9 cellular contexts compared by ENCODE assay signal in the genomic region with DNA sequence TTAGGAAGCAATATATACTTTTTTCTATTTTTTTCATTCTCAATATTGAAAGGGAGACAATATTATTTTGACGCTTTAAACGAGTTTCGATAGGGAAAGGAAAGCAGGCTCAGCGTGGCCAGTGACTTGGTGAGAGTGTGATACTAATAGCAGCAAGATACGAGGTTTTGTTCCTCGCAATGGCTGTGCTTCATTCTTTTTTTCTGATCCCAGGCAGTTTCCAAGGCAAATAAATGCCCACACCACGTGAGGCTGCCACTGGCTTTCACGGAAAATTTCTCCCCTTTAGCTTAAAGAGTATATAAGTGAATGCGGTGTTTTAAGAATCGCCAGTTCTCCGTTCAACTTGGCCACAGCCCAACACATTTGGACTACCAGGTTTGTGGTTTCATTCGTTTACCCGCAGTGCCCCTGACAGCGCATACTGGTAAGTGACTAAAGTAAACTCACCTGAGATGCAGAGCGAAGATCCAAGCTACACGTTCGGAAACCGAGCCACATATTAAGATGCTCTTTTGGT.
DNase-seq lines count a peak whose midpoint lies in the region; TF ChIP-seq lines count a peak whose summit lies in the region.
"Had no signal": no experiment of that assay in that cellular context is flagged by ENCODE, and none has a peak within 500 bp of the region (broad histone marks: within the 10 kb centered on the region; RNA-seq: fewer than 3 reads in every experiment).

No MANE protein-coding gene starts in this region.

- no peak for TF ChIP-seq POLR2A in adrenal gland (IDR thresholded peaks at IDR 0.05)
- TF ChIP-seq POLR2A in esophagus squamous epithelium (IDR thresholded peaks at IDR 0.05): no peak

- H3K9me3 ChIP-seq in HUES64 (ENCODE audit: insufficient read depth, low read depth, low read length): no peaks in the 10 kb centered on the region
- H3K9me3 ChIP-seq in mesenchymal stem cell (ENCODE audit: control insufficient read depth, low read length): no peaks in the 10 kb centered on the region
- H3K9me3 ChIP-seq in adrenal gland (replicated peaks in 1 of 3): no peaks in the 10 kb centered on the region
- H3K9me3 ChIP-seq in esophagus squamous epithelium: no peaks in the 10 kb centered on the region

- H3K27ac ChIP-seq in HUES64 (ENCODE audit: low read depth, low read length): no peak overlapping the region
- H3K27ac ChIP-seq in mesenchymal stem cell (ENCODE audit: low read length, poor library complexity, severe bottlenecking): no peak overlapping the region
- no peak overlapping the region for H3K27ac ChIP-seq in adrenal gland
- H3K27ac ChIP-seq in esophagus squamous epithelium: no peak overlapping the region

- H3K4me3 ChIP-seq in HUES64 (ENCODE audit: low read length) (peak overlapping the region; percentile 74), mesenchymal stem cell (ENCODE audit: insufficient read depth in 1 of 2, low read depth in 1 of 2, low read length in 2 of 2) (peak overlapping the region in 1 of 2 experiments; percentile 72), adrenal gland (no peak overlapping the region), esophagus squamous epithelium (peak overlapping the region in 2 of 4 donors; percentile 19 to 23)

- peak overlapping the region; percentile 49 for H3K4me2 ChIP-seq in mesenchymal stem cell (ENCODE audit: low read length, poor library complexity, severe bottlenecking)

- no peak overlapping the region for H4K8ac ChIP-seq in mesenchymal stem cell (ENCODE audit: low read length)

- no peak overlapping the region for H2BK120ac ChIP-seq in mesenchymal stem cell (ENCODE audit: low read depth, low read length)

- H3K18ac ChIP-seq in mesenchymal stem cell (ENCODE audit: low read depth in 1 of 2, low read length in 2 of 2): no peak overlapping the region

- no peak overlapping the region for H3K4ac ChIP-seq in mesenchymal stem cell (ENCODE audit: low read depth in 1 of 2, low read length in 2 of 2)

- no peak overlapping the region for H3K27ac Mint-ChIP-seq in activated naive CD8-positive, alpha-beta T cell treated with anti-CD3 and anti-CD28 coated beads for 36 hours

- H3K9ac ChIP-seq in HUES64 (ENCODE audit: low read depth, low read length) (no peak overlapping the region), mesenchymal stem cell (ENCODE audit: low read length) (peak overlapping the region; percentile 50)

- no peak overlapping the region for H2BK15ac ChIP-seq in mesenchymal stem cell (ENCODE audit: low read depth, poor library complexity, severe bottlenecking)

- H2BK12ac ChIP-seq in mesenchymal stem cell (ENCODE audit: low read length in 2 of 2): no peak overlapping the region

- H3K4me1 Mint-ChIP-seq in activated naive CD8-positive, alpha-beta T cell treated with anti-CD3 and anti-CD28 coated beads for 36 hours: peaks cover 46% of the 10 kb centered on the region

- 20% methylated on average over 18 of the region's 18 CpGs for WGBS in HUES64
- 13% methylated on average over 16 of the region's 18 CpGs for WGBS in mesenchymal stem cell
- 12 to 18% (median 15%) methylated on average over 18 of the region's 18 CpGs for WGBS in adrenal gland, 4 donors
- 12 to 13% methylated on average over 17 to 18 of the region's 18 CpGs for WGBS in esophagus squamous epithelium, 2 donors

- no peak overlapping the region for H2BK5ac ChIP-seq in mesenchymal stem cell (ENCODE audit: low read depth, low read length, poor library complexity, severe bottlenecking)

- H3K79me1 ChIP-seq in mesenchymal stem cell (replicated peaks; ENCODE audit: low read length, poor library complexity, severe bottlenecking): no peaks in the 10 kb centered on the region

- in situ Hi-C loops in Caki2 (cut with HindIII; ENCODE audit: low pct_unique_long_range_greater_than_20kb, low sequenced_read_pairs): no loop called here

- H2AK5ac ChIP-seq in mesenchymal stem cell (ENCODE audit: low read length, severe bottlenecking): no peak overlapping the region

- no peaks in the 10 kb centered on the region for H3K36me3 ChIP-seq in HUES64 (ENCODE audit: insufficient read depth, low read length)
- H3K36me3 ChIP-seq in mesenchymal stem cell (ENCODE audit: control insufficient read depth in 1 of 2, insufficient read depth in 2 of 2, low read depth in 1 of 2, low read length in 2 of 2): no peaks in the 10 kb centered on the region
- H3K36me3 ChIP-seq in adrenal gland (replicated peaks in 1 of 2): no peaks in the 10 kb centered on the region
- no peaks in the 10 kb centered on the region for H3K36me3 ChIP-seq in esophagus squamous epithelium

- H3K4me3 Mint-ChIP-seq in activated naive CD8-positive, alpha-beta T cell treated with anti-CD3 and anti-CD28 coated beads for 36 hours: peak overlapping the region; percentile 76

- DNase-seq in Caki2 (ENCODE audit: low read depth) (peak; percentile 66), mesenchymal stem cell (peak; percentile 47), adrenal gland (no peak), HEK293T (ENCODE audit: extremely low spot score) (no peak), SK-N-DZ (ENCODE audit: low spot score) (no peak), esophagus squamous epithelium (lab: John Stamatoyannopoulos, UW) (no peak)
- DNase-seq in activated naive CD8-positive, alpha-beta T cell treated with anti-CD3 and anti-CD28 coated beads for 36 hours: no peak
- DNase-seq: cortex of kidney had no signal

- intact Hi-C loops in adrenal gland (cut with DNase I) (no loop called here), esophagus squamous epithelium (cut with DNase I) (no loop called here)

- CTCF ChIA-PET in HEK293T (lab: Yijun Ruan, JAX): no interaction called here

- H2AFZ ChIP-seq in mesenchymal stem cell (ENCODE audit: low read depth, low read length): no peak overlapping the region

- H3K14ac ChIP-seq in mesenchymal stem cell (ENCODE audit: low read length in 2 of 2): no peak overlapping the region

- no peak overlapping the region for H3K23ac ChIP-seq in mesenchymal stem cell (ENCODE audit: low read length in 2 of 2)

- H3K4me1 ChIP-seq in HUES64 (ENCODE audit: insufficient read depth, low read length): peaks cover 10% of the 10 kb centered on the region; the same call in 1 of the 2 replicates
- H3K4me1 ChIP-seq in mesenchymal stem cell (ENCODE audit: control insufficient read depth, insufficient read depth, low read depth, low read length): peaks cover 13% of the 10 kb centered on the region
- H3K4me1 ChIP-seq in adrenal gland (replicated peaks in 1 of 2): no peaks in the 10 kb centered on the region
- peaks cover 0 to 57% (median 3%) of the 10 kb centered on the region in 3 donors for H3K4me1 ChIP-seq in esophagus squamous epithelium

- peaks cover 84% of the 10 kb centered on the region for H3K27me3 ChIP-seq in HUES64 (ENCODE audit: insufficient read depth, low read length)
- peaks cover 0 to 14% of the 10 kb centered on the region in 2 experiments for H3K27me3 ChIP-seq in mesenchymal stem cell (ENCODE audit: control insufficient read depth in 1 of 2, insufficient read depth in 1 of 2, low read length in 2 of 2)
- peaks cover 85% of the 10 kb centered on the region for H3K27me3 ChIP-seq in adrenal gland
- peaks cover 0 to 98% (median 32%) of the 10 kb centered on the region in 4 donors for H3K27me3 ChIP-seq in esophagus squamous epithelium

- POLR2A ChIA-PET in HEK293T (lab: Yijun Ruan, JAX): interaction anchor here (1.1 to 1.2 kb wide), 2 partner anchors 18 to 64 kb away, joined by 3 to 5 read pairs; no protein-coding TSS in a partner anchor

- H3K27me3 Mint-ChIP-seq in activated naive CD8-positive, alpha-beta T cell treated with anti-CD3 and anti-CD28 coated beads for 36 hours: peaks cover 97% of the 10 kb centered on the region

- peaks cover 12% of the 10 kb centered on the region for H3K36me3 Mint-ChIP-seq in activated naive CD8-positive, alpha-beta T cell treated with anti-CD3 and anti-CD28 coated beads for 36 hours

- no peak overlapping the region for H4K91ac ChIP-seq in mesenchymal stem cell (ENCODE audit: low read length)

- TF ChIP-seq CTCF in adrenal gland (IDR thresholded peaks at IDR 0.05): no peak
- TF ChIP-seq CTCF in esophagus squamous epithelium (IDR thresholded peaks at IDR 0.05): no peak

- peaks cover 21% of the 10 kb centered on the region for H3K9me3 Mint-ChIP-seq in activated naive CD8-positive, alpha-beta T cell treated with anti-CD3 and anti-CD28 coated beads for 36 hours

TF ChIP-seq in HEK293T, 16 proteins besides CTCF, POLR2A, EP300 and RAD21:
- no peak for TF ChIP-seq SP1 (IDR thresholded peaks at IDR 0.05)
- TF ChIP-seq SUZ12 (IDR thresholded peaks at IDR 0.05): no peak
- no peak for TF ChIP-seq LEF1 (IDR thresholded peaks at IDR 0.05; ENCODE audit: borderline replicate concordance)
- TF ChIP-seq BHLHE40 (IDR thresholded peaks at IDR 0.05; ENCODE audit: borderline replicate concordance): no peak
- TF ChIP-seq ARNT (IDR thresholded peaks at IDR 0.05): no peak
- TF ChIP-seq, protein P1, sequence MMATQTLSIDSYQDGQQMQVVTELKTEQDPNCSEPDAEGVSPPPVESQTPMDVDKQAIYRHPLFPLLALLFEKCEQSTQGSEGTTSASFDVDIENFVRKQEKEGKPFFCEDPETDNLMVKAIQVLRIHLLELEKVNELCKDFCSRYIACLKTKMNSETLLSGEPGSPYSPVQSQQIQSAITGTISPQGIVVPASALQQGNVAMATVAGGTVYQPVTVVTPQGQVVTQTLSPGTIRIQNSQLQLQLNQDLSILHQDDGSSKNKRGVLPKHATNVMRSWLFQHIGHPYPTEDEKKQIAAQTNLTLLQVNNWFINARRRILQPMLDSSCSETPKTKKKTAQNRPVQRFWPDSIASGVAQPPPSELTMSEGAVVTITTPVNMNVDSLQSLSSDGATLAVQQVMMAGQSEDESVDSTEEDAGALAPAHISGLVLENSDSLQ (IDR thresholded peaks at IDR 0.05): no peak
- TF ChIP-seq FOXM1 (IDR thresholded peaks at IDR 0.05; ENCODE audit: borderline replicate concordance): no peak
- TF ChIP-seq L3MBTL2 (conservative IDR thresholded peaks at IDR 0.05): no peak
- TF ChIP-seq FOXA1 (IDR thresholded peaks at IDR 0.05): no peak
- no peak for TF ChIP-seq FOXK2 (IDR thresholded peaks at IDR 0.05)
- no peak for TF ChIP-seq HDGF (IDR thresholded peaks at IDR 0.05; ENCODE audit: borderline replicate concordance)
- no peak for TF ChIP-seq NFRKB (IDR thresholded peaks at IDR 0.05)
- TF ChIP-seq CTBP1 (IDR thresholded peaks at IDR 0.05; ENCODE audit: borderline replicate concordance): no peak
- TF ChIP-seq ZNF384 (IDR thresholded peaks at IDR 0.05): no peak
- no peak for TF ChIP-seq ELF4 (IDR thresholded peaks at IDR 0.05)

Comparison
In these comparisons a context has a peak if more than half of its experiments do, and no peak if none do; other contexts are left out.
1. DNase-seq: peak in Caki2 (single experiment) and mesenchymal stem cell (single experiment); none in activated naive CD8-positive, alpha-beta T cell treated with anti-CD3 and anti-CD28 coated beads for 36 hours (single experiment), adrenal gland (0 of 7), HEK293T (single experiment), SK-N-DZ (single experiment) and esophagus squamous epithelium (single experiment).